ENCODE assay signal across 8 cellular contexts in the genomic region with DNA sequence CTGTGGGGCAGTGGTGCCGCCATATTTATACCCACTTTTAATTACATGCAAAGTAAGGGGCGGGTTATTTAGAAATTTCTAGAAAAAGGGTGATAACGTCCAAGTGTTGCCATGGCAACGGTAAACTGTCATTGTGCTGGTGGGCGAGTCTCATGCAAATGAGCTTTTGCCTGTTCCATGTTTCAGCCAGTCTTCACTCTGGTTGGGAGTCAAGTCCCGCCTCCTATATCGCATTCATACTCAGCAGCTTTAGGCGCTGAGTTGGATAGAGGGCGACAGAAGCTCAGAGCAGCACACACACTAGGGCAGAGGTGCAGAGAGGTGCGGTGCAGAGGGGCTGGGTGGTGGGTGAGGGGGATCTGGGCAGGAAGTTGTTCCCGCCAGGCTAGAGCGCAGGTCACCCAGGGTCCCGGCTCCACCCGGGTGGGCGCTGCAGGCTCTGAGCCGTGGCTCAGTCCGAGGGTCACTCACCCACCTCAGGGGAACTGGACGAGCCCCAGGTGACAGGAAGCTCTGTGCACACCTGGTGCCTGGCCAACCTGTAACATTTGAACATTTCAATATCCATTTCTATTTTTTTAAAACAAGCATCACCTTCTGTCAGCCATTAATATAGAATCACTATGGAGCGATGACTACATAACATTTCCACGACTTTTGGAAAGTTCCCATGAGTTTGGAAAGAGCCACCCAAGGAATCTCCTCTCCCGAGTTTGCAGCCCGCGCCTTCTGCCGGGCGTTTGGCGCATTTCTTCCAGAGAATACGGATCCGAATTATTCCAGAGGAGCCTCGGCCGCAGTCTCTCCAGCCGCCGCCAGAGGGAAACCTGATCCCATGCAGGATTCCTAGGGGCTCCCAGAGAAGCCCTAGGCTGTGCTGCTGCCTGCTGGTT.
DNase-seq lines count a peak whose midpoint lies in the region; ATAC-seq and TF ChIP-seq lines count a peak whose summit lies in the region.

No MANE protein-coding gene starts in this region.

- intact Hi-C loops in activated T-helper 1 cell treated with anti-CD3 and anti-CD28 coated beads, Interleukin-12 subunit alpha, Interleukin-12 subunit beta, Interleukin-2, Interleukin-4 antibody, amounts not matched to agents 30 ng/mL and 10 ng/mL and 1 ng/mL, durations not matched to agents 14 hours and 24 hours and 36 hours (cut with micrococcal nuclease) = no loop called here

- no peaks in the 10 kb centered on the region for H3K9me2 ChIP-seq in SU-DHL-6 (replicated peaks; ENCODE audit: insufficient read depth, low read length)

- no peaks in the 10 kb centered on the region for H3K9me3 ChIP-seq in ES-I3 (ENCODE audit: control insufficient read depth, insufficient read depth, low read length)
- H3K9me3 ChIP-seq in MG63 = no peaks in the 10 kb centered on the region
- H3K9me3 ChIP-seq in SU-DHL-6 (ENCODE audit: insufficient read depth, low read length) = no peaks in the 10 kb centered on the region

- H3K27me3 ChIP-seq in MG63 (peaks cover 44% of the 10 kb centered on the region), SU-DHL-6 (ENCODE audit: low read length) (no peaks in the 10 kb centered on the region)

- no peaks in the 10 kb centered on the region for H3K79me2 ChIP-seq in SU-DHL-6 (ENCODE audit: insufficient read depth, low read length)

- H3K4me2 ChIP-seq in SU-DHL-6 (ENCODE audit: low read depth, low read length, poor library complexity, severe bottlenecking) = no peak overlapping the region

- no peak for ATAC-seq in HG03135 (IDR thresholded peaks at IDR 0.05; ENCODE audit: unreplicated experiment)

- H3K4me3 Mint-ChIP-seq in activated T-helper 1 cell treated with anti-CD3 and anti-CD28 coated beads, Interleukin-12 subunit alpha, Interleukin-12 subunit beta, Interleukin-2, Interleukin-4 antibody, amounts not matched to agents 30 ng/mL and 10 ng/mL and 1 ng/mL, durations not matched to agents 14 hours and 24 hours and 36 hours = no peak overlapping the region

- no peak overlapping the region for H3K4me3 ChIP-seq in MG63
- H3K4me3 ChIP-seq in SU-DHL-6 (ENCODE audit: insufficient read depth, low read length, poor library complexity, severe bottlenecking) = no peak overlapping the region
- H3K4me3 ChIP-seq in foreskin fibroblast (ENCODE audit: low read depth in 1 of 2, low read length in 2 of 2) = no peak overlapping the region

- peak; percentile 15 for TF ChIP-seq CTCF in SU-DHL-6 (IDR thresholded peaks at IDR 0.05; ENCODE audit: insufficient read depth, low read length, poor library complexity, severe bottlenecking)
- peak; percentile 81 for TF ChIP-seq CTCF in foreskin fibroblast (IDR thresholded peaks at IDR 0.05; ENCODE audit: low read depth, low read length)

- no peaks in the 10 kb centered on the region for H3K36me3 Mint-ChIP-seq in activated T-helper 1 cell treated with anti-CD3 and anti-CD28 coated beads, Interleukin-12 subunit alpha, Interleukin-12 subunit beta, Interleukin-2, Interleukin-4 antibody, amounts not matched to agents 30 ng/mL and 10 ng/mL and 1 ng/mL, durations not matched to agents 14 hours and 24 hours and 36 hours (ENCODE audit: low read depth)

- no peaks in the 10 kb centered on the region for H3K9me3 Mint-ChIP-seq in activated T-helper 1 cell treated with anti-CD3 and anti-CD28 coated beads, Interleukin-12 subunit alpha, Interleukin-12 subunit beta, Interleukin-2, Interleukin-4 antibody, amounts not matched to agents 30 ng/mL and 10 ng/mL and 1 ng/mL, durations not matched to agents 14 hours and 24 hours and 36 hours

- H3K27ac Mint-ChIP-seq in activated T-helper 1 cell treated with anti-CD3 and anti-CD28 coated beads, Interleukin-12 subunit alpha, Interleukin-12 subunit beta, Interleukin-2, Interleukin-4 antibody, amounts not matched to agents 30 ng/mL and 10 ng/mL and 1 ng/mL, durations not matched to agents 14 hours and 24 hours and 36 hours = no peak overlapping the region

- no peaks in the 10 kb centered on the region for H3F3A ChIP-seq in SU-DHL-6 (ENCODE audit: insufficient read depth)

- no peaks in the 10 kb centered on the region for H3K4me1 ChIP-seq in ES-I3 (ENCODE audit: insufficient read depth, low read length)

- peak overlapping the region; percentile 49; the same call in 1 of the 2 replicates for H3K9ac ChIP-seq in ES-I3 (ENCODE audit: low read depth, low read length)
- no peak overlapping the region for H3K9ac ChIP-seq in SU-DHL-6 (ENCODE audit: low read length)

- no peaks in the 10 kb centered on the region for H4K20me1 ChIP-seq in SU-DHL-6 (ENCODE audit: low read depth, low read length)

- peak; percentile 75 for DNase-seq in MG63
- DNase-seq in foreskin fibroblast = peak; percentile 36 to 60
- DNase-seq in non-pigmented ciliary epithelial cell (ENCODE audit: low read depth) = peak; percentile 8
- no peak for DNase-seq in activated CD8-positive, alpha-beta memory T cell treated with anti-CD3 and anti-CD28 coated beads, Interleukin-2, amount 50 U/mL, for 4 hours
- DNase-seq in activated T-helper 1 cell treated with anti-CD3 and anti-CD28 coated beads, Interleukin-12 subunit alpha, Interleukin-12 subunit beta, Interleukin-2, Interleukin-4 antibody, amounts not matched to agents 30 ng/mL and 10 ng/mL and 1 ng/mL, durations not matched to agents 14 hours and 24 hours and 36 hours (ENCODE audit: low spot score) = no peak

- no peak overlapping the region for H2AFZ ChIP-seq in SU-DHL-6 (ENCODE audit: low read depth, low read length, severe bottlenecking)

- H3K36me3 ChIP-seq in ES-I3 (ENCODE audit: insufficient read depth, low read length) (no peaks in the 10 kb centered on the region), MG63 (no peaks in the 10 kb centered on the region), SU-DHL-6 (ENCODE audit: low read length) (no peaks in the 10 kb centered on the region)

- no peak overlapping the region for H3K27ac ChIP-seq in SU-DHL-6 (ENCODE audit: low read depth, low read length)

- peaks cover 12% of the 10 kb centered on the region for H3K27me3 Mint-ChIP-seq in activated T-helper 1 cell treated with anti-CD3 and anti-CD28 coated beads, Interleukin-12 subunit alpha, Interleukin-12 subunit beta, Interleukin-2, Interleukin-4 antibody, amounts not matched to agents 30 ng/mL and 10 ng/mL and 1 ng/mL, durations not matched to agents 14 hours and 24 hours and 36 hours (ENCODE audit: insufficient read depth)

- no peaks in the 10 kb centered on the region for H3K4me1 Mint-ChIP-seq in activated T-helper 1 cell treated with anti-CD3 and anti-CD28 coated beads, Interleukin-12 subunit alpha, Interleukin-12 subunit beta, Interleukin-2, Interleukin-4 antibody, amounts not matched to agents 30 ng/mL and 10 ng/mL and 1 ng/mL, durations not matched to agents 14 hours and 24 hours and 36 hours (ENCODE audit: low read depth)

Comparison
In these comparisons a context has a peak if more than half of its experiments do, and no peak if none do; other contexts are left out.
1. DNase-seq: peak in MG63 (single experiment), foreskin fibroblast (2 of 2) and non-pigmented ciliary epithelial cell (single experiment); none in activated CD8-positive, alpha-beta memory T cell treated with anti-CD3 and anti-CD28 coated beads, Interleukin-2, amount 50 U/mL, for 4 hours (single experiment) and activated T-helper 1 cell treated with anti-CD3 and anti-CD28 coated beads, Interleukin-12 subunit alpha, Interleukin-12 subunit beta, Interleukin-2, Interleukin-4 antibody, amounts not matched to agents 30 ng/mL and 10 ng/mL and 1 ng/mL, durations not matched to agents 14 hours and 24 hours and 36 hours (single experiment).